In the genomic region with DNA sequence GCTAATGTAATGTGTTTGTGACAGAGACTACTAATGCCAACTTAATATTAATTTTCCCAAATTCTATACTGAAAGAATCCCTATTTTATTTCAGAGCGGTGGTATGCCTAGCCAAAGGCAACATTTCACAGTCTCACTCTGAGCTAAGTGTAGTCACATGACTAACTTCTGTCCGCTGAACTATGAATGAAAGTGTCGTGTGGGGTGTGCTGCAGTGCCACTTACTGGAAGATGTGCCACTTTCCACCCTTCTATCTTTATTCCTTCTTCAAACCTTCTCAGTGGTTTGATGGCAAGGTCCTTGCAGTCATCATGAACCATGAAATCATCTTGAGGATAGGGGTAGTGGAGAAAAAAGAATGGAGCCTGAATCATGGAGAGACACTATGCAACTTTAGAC, we compare ENCODE assay signal across 10 cellular contexts. TPM values are rescaled to one million over a fixed set of nuclear protein-coding genes. Genes with fewer than 3 reads are reported as not detected.
DNase-seq lines count a peak whose midpoint lies in the region; ATAC-seq and TF ChIP-seq lines count a peak whose summit lies in the region.
"Had no signal": no experiment of that assay in that cellular context is flagged by ENCODE, and none has a peak within 500 bp of the region (broad histone marks: within the 10 kb centered on the region; RNA-seq: fewer than 3 reads in every experiment).

No MANE protein-coding gene starts in this region.

- peaks cover 14% of the 10 kb centered on the region for H3K9me3 ChIP-seq in PC-3 (ENCODE audit: low read length)
- H3K9me3 ChIP-seq in CD8-positive, alpha-beta memory T cell (ENCODE audit: low read length): no peaks in the 10 kb centered on the region

- intact Hi-C loops in PC-3 (cut with micrococcal nuclease): no loop called here

- H3F3A ChIP-seq in PC-3 (ENCODE audit: low read length, unreplicated experiment): no peaks in the 10 kb centered on the region

- BruUV-seq in PC-3 (replicated peaks; lab: Mats Ljungman, UMichigan): no TSS peak

- peaks cover 0 to 2% of the 10 kb centered on the region in 2 donors for H3K27me3 Mint-ChIP-seq in CD8-positive, alpha-beta memory T cell
- H3K27me3 Mint-ChIP-seq: activated CD4-positive, alpha-beta memory T cell treated with anti-CD3 and anti-CD28 coated beads for 36 hours had no signal

- no peaks in the 10 kb centered on the region for H3K36me3 ChIP-seq in GM06990 (ENCODE audit: control insufficient read depth, insufficient read depth, low read length)
- 0 out of 2 replicates have a peak, but pooled peaks cover 3% of the 10 kb centered on the region for H3K36me3 ChIP-seq in PC-3 (ENCODE audit: low read depth, low read length)
- no peaks in the 10 kb centered on the region for H3K36me3 ChIP-seq in CD8-positive, alpha-beta memory T cell (ENCODE audit: insufficient read depth, low read length)

- H3K4me1 ChIP-seq in PC-3 (ENCODE audit: insufficient read depth, low read length): no peaks in the 10 kb centered on the region
- H3K4me1 ChIP-seq in CD8-positive, alpha-beta memory T cell (ENCODE audit: insufficient read depth, low read length): no peaks in the 10 kb centered on the region

- DNase-seq in GM06990 (ENCODE audit: extremely low read depth, insufficient read length) (no peak), PC-3 (peak; percentile 12), NCI-H748 treated with DMSO at 0.1 percent for 48 hours (lab: John Stamatoyannopoulos, UW) (no peak), NCI-H774 (lab: John Stamatoyannopoulos, UW) (no peak)
- no peak for DNase-seq in CD8-positive, alpha-beta memory T cell
- DNase-seq in stimulated activated CD4-positive, alpha-beta T cell treated with anti-CD3 and anti-CD28 coated beads, Interleukin-2, amount 100 ng/mL, for 48 hours: no peak
- DNase-seq: activated CD4-positive, alpha-beta memory T cell treated with anti-CD3 and anti-CD28 coated beads for 36 hours; anterior cingulate cortex had no signal

- TF ChIP-seq CTCF in GM06990 (IDR thresholded peaks at IDR 0.05; ENCODE audit: insufficient read depth, low read length, poor library complexity, severe bottlenecking) (peak; percentile 20), PC-3 (conservative IDR thresholded peaks at IDR 0.05; ENCODE audit: low read depth, low read length) (peak; percentile 25; the same call in 1 of the 2 replicates)

- H3K27ac ChIP-seq in PC-3 (ENCODE audit: low read length): no peak overlapping the region
- no peak overlapping the region for H3K27ac ChIP-seq in CD8-positive, alpha-beta memory T cell (ENCODE audit: low read depth, low read length)

- peaks cover 14 to 18% (median 15%) of the 10 kb centered on the region in 5 donors for H3K9me3 Mint-ChIP-seq in CD8-positive, alpha-beta memory T cell

- POLR2A ChIA-PET in PC-3 (lab: Charles Lee; ENCODE audit: unreplicated experiment): interaction anchor here (0.7 kb wide), 2 partner anchors 12 to 323 kb away, joined by 3 to 4 read pairs; no protein-coding TSS in a partner anchor
- POLR2A ChIA-PET in CD8-positive, alpha-beta memory T cell (lab: Charles Lee): no interaction called here

- no peaks in the 10 kb centered on the region for H4K20me1 ChIP-seq in PC-3 (ENCODE audit: low read length)

- no peak overlapping the region for H3K4me2 ChIP-seq in PC-3 (ENCODE audit: low read length)

- H3K27ac Mint-ChIP-seq in CD8-positive, alpha-beta memory T cell: no peak overlapping the region
- H3K27ac Mint-ChIP-seq: activated CD4-positive, alpha-beta memory T cell treated with anti-CD3 and anti-CD28 coated beads for 36 hours had no signal

- no peaks in the 10 kb centered on the region for H3K9me2 ChIP-seq in PC-3 (replicated peaks; ENCODE audit: low read length)

- no peaks in the 10 kb centered on the region for H3K79me2 ChIP-seq in PC-3 (ENCODE audit: low read length)

- H3K4me3 ChIP-seq in GM06990 (replicated peaks; ENCODE audit: low read depth, low read length) (no peak overlapping the region), PC-3 (ENCODE audit: low read length) (no peak overlapping the region)
- no peak overlapping the region for H3K4me3 ChIP-seq in CD8-positive, alpha-beta memory T cell (ENCODE audit: low read length)

- no peak overlapping the region for H3K4me3 Mint-ChIP-seq in CD8-positive, alpha-beta memory T cell
- H3K4me3 Mint-ChIP-seq: activated CD4-positive, alpha-beta memory T cell treated with anti-CD3 and anti-CD28 coated beads for 36 hours had no signal

- no peak overlapping the region for H2AFZ ChIP-seq in PC-3 (ENCODE audit: low read length)

- peaks cover 0 to 15% (median 8%) of the 10 kb centered on the region in 3 donors for H3K36me3 Mint-ChIP-seq in CD8-positive, alpha-beta memory T cell

- no peak overlapping the region for H3K9ac ChIP-seq in PC-3 (ENCODE audit: low read length)

- CTCF ChIA-PET in PC-3 (lab: Charles Lee): no interaction called here
- CTCF ChIA-PET in CD8-positive, alpha-beta memory T cell (lab: Charles Lee): interaction anchor here (2.3 kb wide), 1 partner anchor 12 kb away, joined by 6 read pairs; no protein-coding TSS in a partner anchor

- ATAC-seq in GM19467 (IDR thresholded peaks at IDR 0.05; ENCODE audit: unreplicated experiment) (peak; percentile 58), HG03354 (IDR thresholded peaks at IDR 0.05; ENCODE audit: poor library complexity, severe bottlenecking, unreplicated experiment) (peak; percentile 66), PC-3 (no peak)

- H3K27me3 ChIP-seq in GM06990 (replicated peaks; ENCODE audit: control insufficient read depth, insufficient read depth, low read length): no peaks in the 10 kb centered on the region
- H3K27me3 ChIP-seq in PC-3 (ENCODE audit: low read length): no peaks in the 10 kb centered on the region
- no peaks in the 10 kb centered on the region for H3K27me3 ChIP-seq in CD8-positive, alpha-beta memory T cell (ENCODE audit: insufficient read depth, low read length, poor library complexity, severe bottlenecking)

- H3K4me1 Mint-ChIP-seq in CD8-positive, alpha-beta memory T cell: no peaks in the 10 kb centered on the region

RNA-seq across cellular contexts. Expression of gene C1D, which starts 47.3 kb away (rescaled TPM):
- 19.1 and 24.6 TPM in 2 replicates for total RNA-seq in PC-3 (2014; rRNA removed)
- 10 to 100 TPM; 28.4 to 33.9 TPM for total RNA-seq in CD8-positive, alpha-beta memory T cell
- polyA plus RNA-seq in CD8-positive, alpha-beta memory T cell: 30.3 TPM

RNA-seq across cellular contexts. Expression of gene PNO1, which starts 47.6 kb away (rescaled TPM):
- 50.8 and 64.1 TPM in 2 replicates for total RNA-seq in PC-3 (2014; rRNA removed)
- total RNA-seq in CD8-positive, alpha-beta memory T cell: 10 to 100 TPM; 38.1 to 42.0 TPM
- polyA plus RNA-seq in CD8-positive, alpha-beta memory T cell: 18.1 TPM
